25 cellular contexts compared by ENCODE assay signal in the genomic region with DNA sequence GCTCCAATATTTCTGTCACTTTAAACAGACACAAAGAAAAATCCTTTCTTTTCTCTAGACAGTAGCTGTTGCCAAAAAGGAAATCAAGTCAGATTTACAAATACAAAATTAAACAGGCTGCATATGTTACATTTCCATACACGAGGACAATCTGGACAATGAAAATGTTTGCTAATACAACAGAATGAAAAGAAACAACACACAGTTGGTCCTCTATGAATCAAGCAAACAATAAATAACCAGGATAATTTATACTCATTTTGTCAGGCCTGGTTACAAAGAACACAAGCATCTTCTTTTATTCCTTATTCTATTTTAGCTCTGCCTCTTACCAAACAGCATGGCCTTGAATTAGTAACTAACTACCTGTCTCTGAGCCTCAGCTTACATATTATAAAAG.
DNase-seq lines count a peak whose midpoint lies in the region; ATAC-seq and TF ChIP-seq lines count a peak whose summit lies in the region.
"Had no signal": no experiment of that assay in that cellular context is flagged by ENCODE, and none has a peak within 500 bp of the region (broad histone marks: within the 10 kb centered on the region; RNA-seq: fewer than 3 reads in every experiment).

No MANE protein-coding gene starts in this region.

- H3K27me3 Mint-ChIP-seq in activated T-cell treated with anti-CD3 and anti-CD28 coated beads, Interleukin-2, amount 50 U/mL, for 24 hours: no peaks in the 10 kb centered on the region
- no peaks in the 10 kb centered on the region for H3K27me3 Mint-ChIP-seq in activated CD8-positive, alpha-beta T cell treated with anti-CD3 and anti-CD28 coated beads for 36 hours
- no peaks in the 10 kb centered on the region for H3K27me3 Mint-ChIP-seq in natural killer cell (ENCODE audit: low read depth in 2 of 2)
- H3K27me3 Mint-ChIP-seq: activated B cell treated with CpG ODN at 0.5 μM for 24 hours; activated naive CD4-positive, alpha-beta T cell treated with anti-CD3 and anti-CD28 coated beads, Interleukin-2, amount 10 ng/mL, durations not matched to agents 7 days and 5 days; CD4-positive, CD25-positive, alpha-beta regulatory T cell; effector memory CD8-positive, alpha-beta T cell had no signal

- peak overlapping the region; percentile 7 for H3K27ac Mint-ChIP-seq in activated T-cell treated with anti-CD3 and anti-CD28 coated beads, Interleukin-2, amount 50 U/mL, for 24 hours
- no peak overlapping the region for H3K27ac Mint-ChIP-seq in activated CD8-positive, alpha-beta T cell treated with anti-CD3 and anti-CD28 coated beads for 36 hours
- H3K27ac Mint-ChIP-seq in natural killer cell: no peak overlapping the region
- H3K27ac Mint-ChIP-seq: activated B cell treated with CpG ODN at 0.5 μM for 24 hours; activated naive CD4-positive, alpha-beta T cell treated with anti-CD3 and anti-CD28 coated beads, Interleukin-2, amount 10 ng/mL, durations not matched to agents 7 days and 5 days; CD4-positive, CD25-positive, alpha-beta regulatory T cell; immature natural killer cell; neural progenitor cell had no signal

- no peak overlapping the region for H2AFZ ChIP-seq in mesenchymal stem cell (ENCODE audit: low read depth, low read length)
- H2AFZ ChIP-seq: neural progenitor cell had no signal

- ATAC-seq in activated CD8-positive, alpha-beta T cell treated with anti-CD3 and anti-CD28 coated beads for 36 hours: no peak
- no peak for ATAC-seq in natural killer cell
- ATAC-seq in GM18868 (IDR thresholded peaks at IDR 0.05; ENCODE audit: unreplicated experiment): no peak
- ATAC-seq: effector memory CD8-positive, alpha-beta T cell had no signal

- no peak overlapping the region for H3K18ac ChIP-seq in mesenchymal stem cell (ENCODE audit: low read depth in 1 of 2, low read length in 2 of 2)

- no peak for TF ChIP-seq CTCF in breast epithelium (IDR thresholded peaks at IDR 0.05)
- no peak for TF ChIP-seq CTCF in stomach (IDR thresholded peaks at IDR 0.05)
- TF ChIP-seq CTCF in activated CD8-positive, alpha-beta T cell treated with anti-CD3 and anti-CD28 coated beads for 36 hours (IDR thresholded peaks at IDR 0.05): no peak
- no peak for TF ChIP-seq CTCF in natural killer cell (IDR thresholded peaks at IDR 0.05)

- H3K36me3 Mint-ChIP-seq in activated T-cell treated with anti-CD3 and anti-CD28 coated beads, Interleukin-2, amount 50 U/mL, for 24 hours (ENCODE audit: low read depth): peaks cover 53% of the 10 kb centered on the region
- H3K36me3 Mint-ChIP-seq in activated CD8-positive, alpha-beta T cell treated with anti-CD3 and anti-CD28 coated beads for 36 hours (ENCODE audit: low read depth): no peaks in the 10 kb centered on the region
- no peaks in the 10 kb centered on the region for H3K36me3 Mint-ChIP-seq in natural killer cell
- H3K36me3 Mint-ChIP-seq: CD4-positive, CD25-positive, alpha-beta regulatory T cell had no signal

- H4K91ac ChIP-seq in mesenchymal stem cell (ENCODE audit: low read length): no peak overlapping the region

- no peak overlapping the region for H2BK15ac ChIP-seq in mesenchymal stem cell (ENCODE audit: low read depth, poor library complexity, severe bottlenecking)

- POLR2A ChIA-PET in activated CD8-positive, alpha-beta T cell treated with anti-CD3 and anti-CD28 coated beads for 36 hours (lab: Charles Lee): no interaction called here

- H3K27ac ChIP-seq in breast epithelium: peak overlapping the region; percentile 59 to 65
- H3K27ac ChIP-seq in mesenchymal stem cell (ENCODE audit: low read length, poor library complexity, severe bottlenecking): no peak overlapping the region
- H3K27ac ChIP-seq in stomach: peak overlapping the region in 3 of 5 donors; percentile 68 to 83 (median 72)
- H3K27ac ChIP-seq: neural progenitor cell, testis had no signal

- H3K4me1 ChIP-seq in breast epithelium: peaks cover 5 to 13% of the 10 kb centered on the region in 2 donors
- H3K4me1 ChIP-seq in mesenchymal stem cell (ENCODE audit: control insufficient read depth, insufficient read depth, low read depth, low read length): peaks cover 7% of the 10 kb centered on the region
- peaks cover 41 to 67% (median 54%) of the 10 kb centered on the region in 4 donors for H3K4me1 ChIP-seq in stomach

- no peak overlapping the region for H3K4ac ChIP-seq in mesenchymal stem cell (ENCODE audit: low read depth in 1 of 2, low read length in 2 of 2)

- WGBS in mesenchymal stem cell: 79% methylated on average over 1 of the region's 1 CpG
- WGBS in stomach, 5 donors: 11 to 34% (median 24%) methylated on average over 1 of the region's 1 CpG

- H3K79me1 ChIP-seq in mesenchymal stem cell (replicated peaks; ENCODE audit: low read length, poor library complexity, severe bottlenecking): peaks cover 43% of the 10 kb centered on the region

- H3K4me3 ChIP-seq in breast epithelium (no peak overlapping the region), mesenchymal stem cell (ENCODE audit: insufficient read depth in 1 of 2, low read depth in 1 of 2, low read length in 2 of 2) (no peak overlapping the region), stomach (no peak overlapping the region)
- H3K4me3 ChIP-seq: neural progenitor cell, testis had no signal

- no peak overlapping the region for H3K23ac ChIP-seq in mesenchymal stem cell (ENCODE audit: low read length in 2 of 2)

- H2BK120ac ChIP-seq in mesenchymal stem cell (ENCODE audit: low read depth, low read length): no peak overlapping the region

- H3K9ac ChIP-seq in mesenchymal stem cell (ENCODE audit: low read length): peak overlapping the region; percentile 68
- H3K9ac ChIP-seq: neural progenitor cell had no signal

- no peak for TF ChIP-seq EP300 in stomach (IDR thresholded peaks at IDR 0.05)

- H3K27me3 ChIP-seq in breast epithelium (no peaks in the 10 kb centered on the region), mesenchymal stem cell (ENCODE audit: control insufficient read depth in 1 of 2, insufficient read depth in 1 of 2, low read length in 2 of 2) (no peaks in the 10 kb centered on the region), stomach (no peaks in the 10 kb centered on the region)
- H3K27me3 ChIP-seq: neural progenitor cell, testis had no signal

- H3K4me2 ChIP-seq in mesenchymal stem cell (ENCODE audit: low read length, poor library complexity, severe bottlenecking): no peak overlapping the region
- H3K4me2 ChIP-seq: neural progenitor cell had no signal

- H3K9me3 ChIP-seq in breast epithelium (no peaks in the 10 kb centered on the region), mesenchymal stem cell (ENCODE audit: control insufficient read depth, low read length) (no peaks in the 10 kb centered on the region), stomach (no peaks in the 10 kb centered on the region)
- H3K9me3 ChIP-seq: testis had no signal

- no peaks in the 10 kb centered on the region for H3K4me1 Mint-ChIP-seq in activated T-cell treated with anti-CD3 and anti-CD28 coated beads, Interleukin-2, amount 50 U/mL, for 24 hours (ENCODE audit: low read depth)
- H3K4me1 Mint-ChIP-seq in activated CD8-positive, alpha-beta T cell treated with anti-CD3 and anti-CD28 coated beads for 36 hours (ENCODE audit: low read depth): no peaks in the 10 kb centered on the region
- peaks cover 4 to 5% of the 10 kb centered on the region in 2 donors for H3K4me1 Mint-ChIP-seq in natural killer cell
- H3K4me1 Mint-ChIP-seq: activated B cell treated with CpG ODN at 0.5 μM for 24 hours; activated naive CD4-positive, alpha-beta T cell treated with anti-CD3 and anti-CD28 coated beads, Interleukin-2, amount 10 ng/mL, durations not matched to agents 7 days and 5 days had no signal

- DNase-seq in activated T-cell treated with anti-CD3 and anti-CD28 coated beads, Interleukin-2, amount 50 U/mL, for 24 hours: no peak
- DNase-seq in activated T-cell treated with anti-CD3 and anti-CD28 coated beads, Interleukin-2, amount 50 U/mL, for 1 hour: no peak
- DNase-seq in breast epithelium (ENCODE audit: low spot score in 2 of 2) (no peak), mesenchymal stem cell (no peak), stomach (no peak), natural killer cell (no peak)
- no peak for DNase-seq in activated CD8-positive, alpha-beta T cell treated with anti-CD3 and anti-CD28 coated beads for 36 hours
- DNase-seq: 8988T; activated B cell treated with CpG ODN at 0.5 μM for 24 hours; activated naive CD4-positive, alpha-beta T cell treated with anti-CD3 and anti-CD28 coated beads, Interleukin-2, amount 10 ng/mL, durations not matched to agents 7 days and 5 days; amniotic stem cell; CD4-positive, CD25-positive, alpha-beta regulatory T cell; effector memory CD8-positive, alpha-beta T cell; hypothalamus; immature natural killer cell; Kasumi-1; NCI-H146; NCI-H2107; NCI-H446; NCI-H774; stimulated activated naive CD4-positive, alpha-beta T cell; T-helper 9 cell had no signal

- intact Hi-C loops in breast epithelium (cut with DNase I; ENCODE audit: low total_unique reads) (no loop called here), stomach (cut with DNase I; ENCODE audit: low total_unique reads) (no loop called here), natural killer cell (cut with micrococcal nuclease) (no loop called here)
- intact Hi-C loops in activated CD8-positive, alpha-beta T cell treated with anti-CD3 and anti-CD28 coated beads for 36 hours (cut with micrococcal nuclease): no loop called here

- H3K9me3 Mint-ChIP-seq in activated T-cell treated with anti-CD3 and anti-CD28 coated beads, Interleukin-2, amount 50 U/mL, for 24 hours: no peaks in the 10 kb centered on the region
- H3K9me3 Mint-ChIP-seq in activated CD8-positive, alpha-beta T cell treated with anti-CD3 and anti-CD28 coated beads for 36 hours: no peaks in the 10 kb centered on the region
- no peaks in the 10 kb centered on the region for H3K9me3 Mint-ChIP-seq in natural killer cell
- H3K9me3 Mint-ChIP-seq: activated B cell treated with CpG ODN at 0.5 μM for 24 hours; activated naive CD4-positive, alpha-beta T cell treated with anti-CD3 and anti-CD28 coated beads, Interleukin-2, amount 10 ng/mL, durations not matched to agents 7 days and 5 days; CD4-positive, CD25-positive, alpha-beta regulatory T cell; effector memory CD8-positive, alpha-beta T cell; immature natural killer cell; neural progenitor cell had no signal

- H2BK12ac ChIP-seq in mesenchymal stem cell (ENCODE audit: low read length in 2 of 2): no peak overlapping the region

- no peak overlapping the region for H4K8ac ChIP-seq in mesenchymal stem cell (ENCODE audit: low read length)

- H3K36me3 ChIP-seq in breast epithelium (no peaks in the 10 kb centered on the region), mesenchymal stem cell (ENCODE audit: control insufficient read depth in 1 of 2, insufficient read depth in 2 of 2, low read depth in 1 of 2, low read length in 2 of 2) (peaks cover 4 to 27% of the 10 kb centered on the region in 2 experiments), stomach (no peaks in the 10 kb centered on the region)
- H3K36me3 ChIP-seq: neural progenitor cell had no signal

- CTCF ChIA-PET in activated CD8-positive, alpha-beta T cell treated with anti-CD3 and anti-CD28 coated beads for 36 hours (lab: Charles Lee): interaction anchor here (1.1 to 2.8 kb wide), 2 partner anchors 8 kb away, joined by 6 to 11 read pairs; no protein-coding TSS in a partner anchor

- no peak overlapping the region for H3K4me3 Mint-ChIP-seq in activated T-cell treated with anti-CD3 and anti-CD28 coated beads, Interleukin-2, amount 50 U/mL, for 24 hours
- H3K4me3 Mint-ChIP-seq in activated CD8-positive, alpha-beta T cell treated with anti-CD3 and anti-CD28 coated beads for 36 hours: no peak overlapping the region
- H3K4me3 Mint-ChIP-seq in natural killer cell: no peak overlapping the region
- H3K4me3 Mint-ChIP-seq: activated B cell treated with CpG ODN at 0.5 μM for 24 hours; activated naive CD4-positive, alpha-beta T cell treated with anti-CD3 and anti-CD28 coated beads, Interleukin-2, amount 10 ng/mL, durations not matched to agents 7 days and 5 days; CD4-positive, CD25-positive, alpha-beta regulatory T cell; effector memory CD8-positive, alpha-beta T cell; immature natural killer cell; neural progenitor cell had no signal

- H2AK5ac ChIP-seq in mesenchymal stem cell (ENCODE audit: low read length, severe bottlenecking): no peak overlapping the region

- TF ChIP-seq POLR2A in breast epithelium (IDR thresholded peaks at IDR 0.05) (no peak), stomach (IDR thresholded peaks at IDR 0.05) (no peak)

- no peak overlapping the region for H2BK5ac ChIP-seq in mesenchymal stem cell (ENCODE audit: low read depth, low read length, poor library complexity, severe bottlenecking)

- H3K14ac ChIP-seq in mesenchymal stem cell (ENCODE audit: low read length in 2 of 2): no peak overlapping the region
